Comparison of ENCODE assay signal across 12 cellular contexts in genomic region chr6:11209941-11210340, GRCh38. TPM values are rescaled to one million over a fixed set of nuclear protein-coding genes. Genes with fewer than 3 reads are reported as not detected.
A peak's percentile ranks its signal among the peaks of the same experiment; 100 is the strongest.
DNase-seq lines count a peak whose midpoint lies in the region; ATAC-seq, FAIRE-seq and TF ChIP-seq lines count a peak whose summit lies in the region.
"Had no signal": no experiment of that assay in that cellular context is flagged by ENCODE, and none has a peak within 500 bp of the region (broad histone marks: within the 10 kb centered on the region; RNA-seq: fewer than 3 reads in every experiment).

No MANE protein-coding gene starts in this region.

- DNase-seq in bronchial epithelial cell (ENCODE audit: low read depth) (peak; percentile 75), left lung (no peak), NCI-H2081 treated with DMSO at 0.1 percent for 48 hours (lab: John Stamatoyannopoulos, UW) (no peak)
- no peak for DNase-seq in stimulated activated naive CD8-positive, alpha-beta T cell treated with anti-CD3 and anti-CD28 coated beads, Interleukin-15, amount 100 ng/mL, for 72 hours
- DNase-seq in activated CD4-positive, alpha-beta T cell treated with anti-CD3 and anti-CD28 coated beads, Interleukin-2, amount 50 U/mL, for 1 hour = no peak
- DNase-seq: colonic mucosa, head of caudate nucleus, MG63 had no signal

- peaks cover 63% of the 10 kb centered on the region for H3K4me1 Mint-ChIP-seq in stimulated activated naive CD8-positive, alpha-beta T cell treated with anti-CD3 and anti-CD28 coated beads, Interleukin-15, amount 100 ng/mL, for 72 hours

- WGBS in thymus = 95% methylated on average over 2 of the region's 2 CpGs

- H3K27ac ChIP-seq in HEK293 (ENCODE audit: extremely low read depth, low read depth, low read length) (no peak overlapping the region), left lung (peak overlapping the region; percentile 71 to 86), thymus (ENCODE audit: low read depth) (peak overlapping the region; percentile 25)
- H3K27ac ChIP-seq: colonic mucosa, SJCRH30 had no signal

- POLR2A ChIA-PET in HEK293 (lab: Yijun Ruan, JAX) = interaction anchor here (1.9 kb wide), 1 partner anchor 23 kb away, joined by 6 read pairs; the partner anchor contains the start of gene NEDD9

- intact Hi-C loops in left lung (cut with DNase I) = no loop called here

- no peaks in the 10 kb centered on the region for H3K9me3 Mint-ChIP-seq in stimulated activated naive CD8-positive, alpha-beta T cell treated with anti-CD3 and anti-CD28 coated beads, Interleukin-15, amount 100 ng/mL, for 72 hours

- TF ChIP-seq CTCF in HEK293 (tag by site-specific recombination; IDR thresholded peaks at IDR 0.05) = no peak
- no peak for TF ChIP-seq CTCF in bronchial epithelial cell (IDR thresholded peaks at IDR 0.05; ENCODE audit: insufficient read depth, low read length, severe bottlenecking)
- TF ChIP-seq CTCF in left lung (IDR thresholded peaks at IDR 0.05) = no peak

- CTCF ChIA-PET in HEK293 (lab: Yijun Ruan, JAX) = interaction anchor here (0.5 to 1.1 kb wide), 5 partner anchors 12 to 805 kb away, joined by 3 to 4 read pairs (median 3); no protein-coding TSS in a partner anchor

- no peaks in the 10 kb centered on the region for H3K9me3 ChIP-seq in HEK293 (ENCODE audit: control insufficient read depth, insufficient read depth, low read depth, low read length)
- no peaks in the 10 kb centered on the region for H3K9me3 ChIP-seq in left lung
- no peaks in the 10 kb centered on the region for H3K9me3 ChIP-seq in thymus (ENCODE audit: control insufficient read depth)
- H3K9me3 ChIP-seq: colonic mucosa, MG63, SJCRH30 had no signal

- H3K27ac Mint-ChIP-seq in stimulated activated naive CD8-positive, alpha-beta T cell treated with anti-CD3 and anti-CD28 coated beads, Interleukin-15, amount 100 ng/mL, for 72 hours = peak overlapping the region in 1 of 2 donors; percentile 19

- H3K4me1 ChIP-seq in HEK293 (ENCODE audit: control insufficient read depth, insufficient read depth, low read length) = peaks cover 4% of the 10 kb centered on the region
- peaks cover 54 to 99% of the 10 kb centered on the region in 2 donors for H3K4me1 ChIP-seq in left lung
- peaks cover 65% of the 10 kb centered on the region for H3K4me1 ChIP-seq in thymus (ENCODE audit: control insufficient read depth, insufficient read depth, low read length)

- ATAC-seq in left lung = no peak
- no peak for ATAC-seq in stimulated activated naive CD8-positive, alpha-beta T cell treated with anti-CD3 and anti-CD28 coated beads, Interleukin-15, amount 100 ng/mL, for 72 hours
- ATAC-seq: sciatic nerve had no signal

- peaks cover 0 to 10% of the 10 kb centered on the region in 2 experiments; a peak in 2 of 3 replicates for H3K36me3 ChIP-seq in HEK293 (ENCODE audit: control insufficient read depth in 2 of 2, insufficient read depth in 1 of 2, low read length in 2 of 2)
- H3K36me3 ChIP-seq in bronchial epithelial cell (ENCODE audit: control insufficient read depth, insufficient read depth, low read length) = peaks cover 2% of the 10 kb centered on the region
- H3K36me3 ChIP-seq in left lung = peaks cover 7 to 66% of the 10 kb centered on the region in 2 donors
- H3K36me3 ChIP-seq in thymus (ENCODE audit: control insufficient read depth, insufficient read depth) = peaks cover 10% of the 10 kb centered on the region
- H3K36me3 ChIP-seq: SJCRH30 had no signal

- FAIRE-seq in bronchial epithelial cell (lab: Jason Lieb, UNC) = no peak

- no peaks in the 10 kb centered on the region for H3K27me3 ChIP-seq in bronchial epithelial cell (ENCODE audit: control insufficient read depth, insufficient read depth, low read length)
- no peaks in the 10 kb centered on the region for H3K27me3 ChIP-seq in left lung
- H3K27me3 ChIP-seq in thymus (ENCODE audit: control insufficient read depth, insufficient read depth) = no peaks in the 10 kb centered on the region
- H3K27me3 ChIP-seq: colonic mucosa, MG63, SJCRH30 had no signal

- H3K4me3 Mint-ChIP-seq in stimulated activated naive CD8-positive, alpha-beta T cell treated with anti-CD3 and anti-CD28 coated beads, Interleukin-15, amount 100 ng/mL, for 72 hours = no peak overlapping the region

- H3K27me3 Mint-ChIP-seq in stimulated activated naive CD8-positive, alpha-beta T cell treated with anti-CD3 and anti-CD28 coated beads, Interleukin-15, amount 100 ng/mL, for 72 hours = no peaks in the 10 kb centered on the region

- H3K4me3 ChIP-seq in HEK293 (ENCODE audit: low read depth, low read length) (no peak overlapping the region), bronchial epithelial cell (ENCODE audit: low read depth, low read length) (no peak overlapping the region), left lung (no peak overlapping the region), thymus (ENCODE audit: low read length) (no peak overlapping the region)
- H3K4me3 ChIP-seq: colonic mucosa, MG63, SJCRH30 had no signal

TF ChIP-seq in HEK293, 187 proteins besides CTCF, POLR2A, EP300 and RAD21:
- TF ChIP-seq KLF10 (tag by site-specific recombination; IDR thresholded peaks at IDR 0.05) = no peak
- TF ChIP-seq ZBTB20 (tag by site-specific recombination; IDR thresholded peaks at IDR 0.05) = peak; percentile 50
- TF ChIP-seq REST (tag by site-specific recombination; IDR thresholded peaks at IDR 0.05) = no peak

RNA-seq across cellular contexts. Expression of gene NEDD9, which starts 22.5 kb away (rescaled TPM):
- total RNA-seq in bronchial epithelial cell = 2.0 and 4.7 TPM in 2 replicates
- total RNA-seq in left lung = 100 to 1,000 TPM; 101 to 193 TPM
- polyA plus RNA-seq in thymus = 15.0 TPM

Comparison
In these comparisons a context has a peak if more than half of its experiments do, and no peak if none do; other contexts are left out.
1. RNA of gene NEDD9, which starts 22.5 kb away (total RNA-seq): 101 to 193 TPM in left lung; 2.0 to 4.7 TPM in bronchial epithelial cell; every median in the first group is over 10 times any median in the second.